Comparison of ENCODE assay signal across 8 cellular contexts in genomic region chr17:8123695-8124349, GRCh38. TPM values are rescaled to one million over a fixed set of nuclear protein-coding genes. Genes with fewer than 3 reads are reported as not detected.
DNase-seq lines count a peak whose midpoint lies in the region; ATAC-seq and TF ChIP-seq lines count a peak whose summit lies in the region.

HES7 (minus strand) TSS chr17:8124106; CDS start chr17:8124084, 22 bp downstream.

- no peaks in the 10 kb centered on the region for H3K36me3 Mint-ChIP-seq in dendritic cell treated with granulocyte-macrophage colony-stimulating factor and Interleukin-4, amounts not matched to agents 40 ng/mL and 50 ng/mL, for 4 days (ENCODE audit: low read depth)
- H3K36me3 Mint-ChIP-seq in neural crest cell (ENCODE audit: low read depth): peaks cover 15% of the 10 kb centered on the region

- TF ChIP-seq CTCF in NB4 (IDR thresholded peaks at IDR 0.05; ENCODE audit: low read depth, low read length) (no peak), neural crest cell (conservative IDR thresholded peaks at IDR 0.05) (no peak)

- ATAC-seq in HG03442 (IDR thresholded peaks at IDR 0.05; ENCODE audit: unreplicated experiment): no peak
- ATAC-seq in HG02981 (IDR thresholded peaks at IDR 0.05; ENCODE audit: unreplicated experiment): no peak

- no peak for TF ChIP-seq POLR2A in NB4 (IDR thresholded peaks at IDR 0.05; ENCODE audit: extremely low read depth, insufficient read length)

- H3K27ac Mint-ChIP-seq in dendritic cell treated with granulocyte-macrophage colony-stimulating factor and Interleukin-4, amounts not matched to agents 40 ng/mL and 50 ng/mL, for 4 days: peak within 1 kb of the TSS; percentile 22
- H3K27ac Mint-ChIP-seq in neural crest cell (ENCODE audit: unreplicated experiment): peak within 1 kb of the TSS; percentile 65

- intact Hi-C loops in dendritic cell treated with granulocyte-macrophage colony-stimulating factor and Interleukin-4, amounts not matched to agents 40 ng/mL and 50 ng/mL, for 4 days (cut with micrococcal nuclease): loop anchor here (5.0 kb wide), 1 partner anchor 33 kb away; no protein-coding TSS in a partner anchor

- DNase-seq in DMS79 treated with DMSO at 0.1 percent for 48 hours (lab: John Stamatoyannopoulos, UW): peak; percentile 7
- DNase-seq in DMS79 (lab: John Stamatoyannopoulos, UW): no peak
- DNase-seq in NB4 (ENCODE audit: low read depth): peak; percentile 14
- DNase-seq in neural crest cell (ENCODE audit: low read depth, low spot score): peak; percentile 16
- no peak for DNase-seq in UCSD-AML1 (lab: John Stamatoyannopoulos, UW; ENCODE audit: unreplicated experiment)

- peaks cover 64% of the 10 kb centered on the region for H3K4me1 Mint-ChIP-seq in dendritic cell treated with granulocyte-macrophage colony-stimulating factor and Interleukin-4, amounts not matched to agents 40 ng/mL and 50 ng/mL, for 4 days (ENCODE audit: low read depth)
- H3K4me1 Mint-ChIP-seq in neural crest cell: peaks cover 67% of the 10 kb centered on the region

- H3K4me3 ChIP-seq in NB4 (ENCODE audit: low read depth, low read length): no peak within 1 kb of the TSS

- H3K4me3 Mint-ChIP-seq in dendritic cell treated with granulocyte-macrophage colony-stimulating factor and Interleukin-4, amounts not matched to agents 40 ng/mL and 50 ng/mL, for 4 days: peak within 1 kb of the TSS; percentile 83
- H3K4me3 Mint-ChIP-seq in neural crest cell: peak within 1 kb of the TSS; percentile 88

- peaks cover 79% of the 10 kb centered on the region for H3K27me3 Mint-ChIP-seq in dendritic cell treated with granulocyte-macrophage colony-stimulating factor and Interleukin-4, amounts not matched to agents 40 ng/mL and 50 ng/mL, for 4 days
- H3K27me3 Mint-ChIP-seq in neural crest cell (ENCODE audit: low read depth): peaks cover 88% of the 10 kb centered on the region

- no peaks in the 10 kb centered on the region for H3K9me3 Mint-ChIP-seq in dendritic cell treated with granulocyte-macrophage colony-stimulating factor and Interleukin-4, amounts not matched to agents 40 ng/mL and 50 ng/mL, for 4 days
- H3K9me3 Mint-ChIP-seq in neural crest cell: peaks cover 3% of the 10 kb centered on the region

RNA-seq across cellular contexts. Expression of gene HES7, which starts in this region (rescaled TPM):
- total RNA-seq in neural crest cell: 0.41 and 0.56 TPM in 2 replicates

Comparison
In these comparisons a context has a peak if more than half of its experiments do, and no peak if none do; other contexts are left out.
1. DNase-seq: peak in DMS79 treated with DMSO at 0.1 percent for 48 hours (single experiment) and NB4 (single experiment); none in DMS79 (single experiment) and UCSD-AML1 (single experiment).
2. Peak in DNase-seq in neural crest cell; RNA of the gene not detected or under 1 TPM.